ENCODE assay signal across 18 cellular contexts in genomic region chr22:34036936-34037335, GRCh38.
"Had no signal": no experiment of that assay in that cellular context is flagged by ENCODE, and none has a peak within 500 bp of the region (broad histone marks: within the 10 kb centered on the region; RNA-seq: fewer than 3 reads in every experiment).

No MANE protein-coding gene starts in this region.

- H3K4me1 ChIP-seq: left lung, pancreas, thyroid gland, uterus had no signal

- H3K4me3 Mint-ChIP-seq: activated CD4-positive, alpha-beta T cell treated with anti-CD3 and anti-CD28 coated beads for 36 hours; activated CD8-positive, alpha-beta T cell treated with anti-CD3 and anti-CD28 coated beads for 36 hours; activated naive CD8-positive, alpha-beta T cell treated with anti-CD3 and anti-CD28 coated beads, Interleukin-2, amount 10 ng/mL, durations not matched to agents 7 days and 5 days; activated T-cell treated with anti-CD3 and anti-CD28 coated beads, Interleukin-2, amount 50 U/mL, for 72 hours; neural crest cell had no signal

- H3K36me3 ChIP-seq: left lung, pancreas, thyroid gland, uterus, WERI-Rb-1 had no signal

- ATAC-seq: activated CD4-positive, alpha-beta T cell treated with anti-CD3 and anti-CD28 coated beads for 36 hours; activated CD8-positive, alpha-beta T cell treated with anti-CD3 and anti-CD28 coated beads for 36 hours; activated T-cell treated with anti-CD3 and anti-CD28 coated beads, Interleukin-2, amount 50 U/mL, for 72 hours; esophagus mucosa; left lung; pancreas had no signal

- H3K4me1 Mint-ChIP-seq: activated CD4-positive, alpha-beta T cell treated with anti-CD3 and anti-CD28 coated beads for 36 hours; activated naive CD8-positive, alpha-beta T cell treated with anti-CD3 and anti-CD28 coated beads, Interleukin-2, amount 10 ng/mL, durations not matched to agents 7 days and 5 days; neural crest cell had no signal

- H3K4me3 ChIP-seq: dorsolateral prefrontal cortex, left lung, pancreas, thyroid gland, uterus had no signal

- DNase-seq: activated CD4-positive, alpha-beta T cell treated with anti-CD3 and anti-CD28 coated beads for 36 hours; activated CD8-positive, alpha-beta memory T cell treated with anti-CD3 and anti-CD28 coated beads, Interleukin-2, amount 50 U/mL, for 4 hours; activated CD8-positive, alpha-beta T cell treated with anti-CD3 and anti-CD28 coated beads for 36 hours; activated naive CD8-positive, alpha-beta T cell treated with anti-CD3 and anti-CD28 coated beads, Interleukin-2, amount 10 ng/mL, durations not matched to agents 7 days and 5 days; activated T-cell treated with anti-CD3 and anti-CD28 coated beads, Interleukin-2, amount 50 U/mL, for 72 hours; aorta; dorsolateral prefrontal cortex; islet precursor cell; left lung; mesenchymal stem cell; pancreas; small intestine; T1000; thyroid gland; uterus; WERI-Rb-1 had no signal

- H3K27ac ChIP-seq: dorsolateral prefrontal cortex, left lung, pancreas, thyroid gland, uterus, WERI-Rb-1 had no signal

- H3K27me3 Mint-ChIP-seq: activated CD8-positive, alpha-beta T cell treated with anti-CD3 and anti-CD28 coated beads for 36 hours; activated naive CD8-positive, alpha-beta T cell treated with anti-CD3 and anti-CD28 coated beads, Interleukin-2, amount 10 ng/mL, durations not matched to agents 7 days and 5 days had no signal

- H3K27me3 ChIP-seq: left lung, thyroid gland, uterus had no signal

- H3K27ac Mint-ChIP-seq: activated CD4-positive, alpha-beta T cell treated with anti-CD3 and anti-CD28 coated beads for 36 hours; activated CD8-positive, alpha-beta T cell treated with anti-CD3 and anti-CD28 coated beads for 36 hours; activated naive CD8-positive, alpha-beta T cell treated with anti-CD3 and anti-CD28 coated beads, Interleukin-2, amount 10 ng/mL, durations not matched to agents 7 days and 5 days; activated T-cell treated with anti-CD3 and anti-CD28 coated beads, Interleukin-2, amount 50 U/mL, for 72 hours had no signal

- H3K36me3 Mint-ChIP-seq: activated naive CD8-positive, alpha-beta T cell treated with anti-CD3 and anti-CD28 coated beads, Interleukin-2, amount 10 ng/mL, durations not matched to agents 7 days and 5 days had no signal

- H3K9me3 ChIP-seq: left lung, pancreas, thyroid gland, uterus had no signal
